1 cellular context compared by ENCODE assay signal in the genomic region with DNA sequence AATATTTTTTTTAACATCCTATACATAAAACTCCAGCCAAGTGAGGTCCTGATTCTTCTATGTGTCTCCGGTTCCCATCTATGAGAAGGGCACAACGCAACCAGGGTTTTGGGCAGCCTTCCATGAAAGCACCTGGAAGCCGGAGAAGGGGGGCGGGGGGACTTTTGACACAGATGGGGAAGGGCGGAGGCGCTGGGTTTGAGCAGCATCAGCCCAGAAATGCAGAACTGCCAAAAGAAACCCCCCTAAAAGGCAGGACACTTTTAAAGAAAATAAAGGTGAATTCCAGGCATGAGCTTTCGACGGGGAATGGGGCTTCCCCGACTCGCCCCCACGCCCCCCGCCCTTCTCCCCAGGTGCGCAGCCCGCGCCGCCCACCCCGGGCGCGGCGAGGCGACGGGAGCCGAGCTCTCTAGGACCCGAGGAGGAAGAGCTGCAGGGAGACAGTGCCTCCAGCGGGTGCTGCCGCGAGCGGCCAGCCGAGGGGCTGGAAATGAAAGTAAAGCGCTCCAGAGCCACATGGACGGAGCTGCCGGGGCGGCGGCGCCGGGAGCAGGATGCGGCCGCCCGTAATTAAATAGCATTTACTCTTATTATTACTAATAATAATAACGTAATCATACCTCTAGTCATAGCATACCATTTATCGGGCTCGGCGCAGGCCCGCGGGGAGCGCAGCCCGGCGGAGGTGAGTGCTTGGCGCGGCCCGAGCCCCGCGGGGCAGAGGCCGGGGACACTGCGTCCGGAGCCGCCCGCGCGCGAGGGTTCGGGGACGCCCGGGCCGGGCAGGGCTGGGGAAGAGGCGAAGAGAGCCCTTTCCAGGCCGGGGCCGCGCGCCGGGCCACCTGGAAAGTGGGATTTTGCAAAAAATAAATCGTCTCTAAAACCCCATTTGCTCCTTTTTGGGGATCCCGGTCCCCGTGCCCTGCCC.
TF ChIP-seq lines count a peak whose summit lies in the region.

A gene with protein sequence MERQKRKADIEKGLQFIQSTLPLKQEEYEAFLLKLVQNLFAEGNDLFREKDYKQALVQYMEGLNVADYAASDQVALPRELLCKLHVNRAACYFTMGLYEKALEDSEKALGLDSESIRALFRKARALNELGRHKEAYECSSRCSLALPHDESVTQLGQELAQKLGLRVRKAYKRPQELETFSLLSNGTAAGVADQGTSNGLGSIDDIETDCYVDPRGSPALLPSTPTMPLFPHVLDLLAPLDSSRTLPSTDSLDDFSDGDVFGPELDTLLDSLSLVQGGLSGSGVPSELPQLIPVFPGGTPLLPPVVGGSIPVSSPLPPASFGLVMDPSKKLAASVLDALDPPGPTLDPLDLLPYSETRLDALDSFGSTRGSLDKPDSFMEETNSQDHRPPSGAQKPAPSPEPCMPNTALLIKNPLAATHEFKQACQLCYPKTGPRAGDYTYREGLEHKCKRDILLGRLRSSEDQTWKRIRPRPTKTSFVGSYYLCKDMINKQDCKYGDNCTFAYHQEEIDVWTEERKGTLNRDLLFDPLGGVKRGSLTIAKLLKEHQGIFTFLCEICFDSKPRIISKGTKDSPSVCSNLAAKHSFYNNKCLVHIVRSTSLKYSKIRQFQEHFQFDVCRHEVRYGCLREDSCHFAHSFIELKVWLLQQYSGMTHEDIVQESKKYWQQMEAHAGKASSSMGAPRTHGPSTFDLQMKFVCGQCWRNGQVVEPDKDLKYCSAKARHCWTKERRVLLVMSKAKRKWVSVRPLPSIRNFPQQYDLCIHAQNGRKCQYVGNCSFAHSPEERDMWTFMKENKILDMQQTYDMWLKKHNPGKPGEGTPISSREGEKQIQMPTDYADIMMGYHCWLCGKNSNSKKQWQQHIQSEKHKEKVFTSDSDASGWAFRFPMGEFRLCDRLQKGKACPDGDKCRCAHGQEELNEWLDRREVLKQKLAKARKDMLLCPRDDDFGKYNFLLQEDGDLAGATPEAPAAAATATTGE (plus strand): TSS at position 441 of the 931 bp plus-strand sequence. CDS start 19,136 bp downstream, outside the sequence.

TF ChIP-seq in GM23338, 12 proteins besides CTCF, POLR2A, EP300 and RAD21 (continued from another document):
- TF ChIP-seq ZNF462 (CRISPR knock-in tag; IDR thresholded peaks at IDR 0.05): no peak
- TF ChIP-seq, protein P1, sequence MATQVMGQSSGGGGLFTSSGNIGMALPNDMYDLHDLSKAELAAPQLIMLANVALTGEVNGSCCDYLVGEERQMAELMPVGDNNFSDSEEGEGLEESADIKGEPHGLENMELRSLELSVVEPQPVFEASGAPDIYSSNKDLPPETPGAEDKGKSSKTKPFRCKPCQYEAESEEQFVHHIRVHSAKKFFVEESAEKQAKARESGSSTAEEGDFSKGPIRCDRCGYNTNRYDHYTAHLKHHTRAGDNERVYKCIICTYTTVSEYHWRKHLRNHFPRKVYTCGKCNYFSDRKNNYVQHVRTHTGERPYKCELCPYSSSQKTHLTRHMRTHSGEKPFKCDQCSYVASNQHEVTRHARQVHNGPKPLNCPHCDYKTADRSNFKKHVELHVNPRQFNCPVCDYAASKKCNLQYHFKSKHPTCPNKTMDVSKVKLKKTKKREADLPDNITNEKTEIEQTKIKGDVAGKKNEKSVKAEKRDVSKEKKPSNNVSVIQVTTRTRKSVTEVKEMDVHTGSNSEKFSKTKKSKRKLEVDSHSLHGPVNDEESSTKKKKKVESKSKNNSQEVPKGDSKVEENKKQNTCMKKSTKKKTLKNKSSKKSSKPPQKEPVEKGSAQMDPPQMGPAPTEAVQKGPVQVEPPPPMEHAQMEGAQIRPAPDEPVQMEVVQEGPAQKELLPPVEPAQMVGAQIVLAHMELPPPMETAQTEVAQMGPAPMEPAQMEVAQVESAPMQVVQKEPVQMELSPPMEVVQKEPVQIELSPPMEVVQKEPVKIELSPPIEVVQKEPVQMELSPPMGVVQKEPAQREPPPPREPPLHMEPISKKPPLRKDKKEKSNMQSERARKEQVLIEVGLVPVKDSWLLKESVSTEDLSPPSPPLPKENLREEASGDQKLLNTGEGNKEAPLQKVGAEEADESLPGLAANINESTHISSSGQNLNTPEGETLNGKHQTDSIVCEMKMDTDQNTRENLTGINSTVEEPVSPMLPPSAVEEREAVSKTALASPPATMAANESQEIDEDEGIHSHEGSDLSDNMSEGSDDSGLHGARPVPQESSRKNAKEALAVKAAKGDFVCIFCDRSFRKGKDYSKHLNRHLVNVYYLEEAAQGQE (IDR thresholded peaks at IDR 0.05; ENCODE audit: unreplicated experiment): no peak
- peak; percentile 80 for TF ChIP-seq POLR2AphosphoS5 (IDR thresholded peaks at IDR 0.05; ENCODE audit: low read depth)
- no peak for TF ChIP-seq ETS1 (IDR thresholded peaks at IDR 0.05)
TF ChIP-seq in GM23338: peak in this region for 2.
